ENCODE assay signal across 18 cellular contexts in the genomic region with DNA sequence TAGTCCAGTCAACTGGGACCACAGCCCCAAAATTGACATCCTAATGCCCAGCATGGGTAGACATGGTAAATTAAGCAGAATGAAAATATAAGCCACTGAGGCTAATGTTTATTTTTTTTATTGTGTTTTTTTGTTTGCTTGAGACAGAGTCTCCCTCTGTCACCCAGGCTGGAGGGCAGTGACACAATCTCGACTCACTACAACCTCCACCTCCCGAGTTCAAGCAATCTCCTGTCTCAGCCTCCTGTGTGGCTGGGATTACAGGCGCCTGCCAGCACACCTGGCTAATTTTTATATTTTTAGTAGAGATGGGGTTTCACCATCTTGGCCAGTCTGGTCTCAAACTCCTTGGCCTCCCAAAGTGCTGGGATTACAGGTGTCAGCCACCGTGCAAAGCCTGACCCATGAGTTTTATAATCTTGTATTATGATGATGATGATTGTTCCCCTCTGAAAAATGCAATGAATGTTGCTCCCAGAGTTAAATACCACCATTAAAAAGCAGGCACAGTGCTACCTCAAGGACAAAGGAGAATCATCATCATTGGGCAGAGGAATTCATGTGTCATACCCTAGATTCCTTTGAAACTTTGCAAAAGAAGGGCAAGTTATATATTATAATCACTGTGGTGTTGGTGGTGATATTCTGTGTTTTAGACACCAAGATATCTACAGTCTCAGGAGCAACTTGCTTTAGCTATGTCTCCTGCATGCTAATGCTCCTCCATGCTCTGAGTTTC.
"Had no signal": no experiment of that assay in that cellular context is flagged by ENCODE, and none has a peak within 500 bp of the region (broad histone marks: within the 10 kb centered on the region; RNA-seq: fewer than 3 reads in every experiment).

No MANE protein-coding gene starts in this region.

- H3K36me3 Mint-ChIP-seq: naive thymus-derived CD8-positive, alpha-beta T cell; stimulated activated naive B cell treated with anti-CD40 and anti-IgM and Interleukin-4, amounts not matched to agents 10 μg/mL and 1 μg/mL and 100 μg/mL, for 72 hours had no signal

- H3K27ac ChIP-seq: tibial nerve, vagina had no signal

- H3K4me1 Mint-ChIP-seq: activated CD4-positive, alpha-beta memory T cell treated with anti-CD3 and anti-CD28 coated beads, Interleukin-2, amount 10 ng/mL, durations not matched to agents 7 days and 5 days; naive thymus-derived CD8-positive, alpha-beta T cell; stimulated activated naive B cell treated with anti-CD40 and anti-IgM and Interleukin-4, amounts not matched to agents 10 μg/mL and 1 μg/mL and 100 μg/mL, for 72 hours; T-helper 17 cell had no signal

- H3K9me3 Mint-ChIP-seq: activated CD4-positive, alpha-beta memory T cell treated with anti-CD3 and anti-CD28 coated beads, Interleukin-2, amount 10 ng/mL, durations not matched to agents 7 days and 5 days; activated T-cell treated with anti-CD3 and anti-CD28 coated beads, Interleukin-2, amount 50 U/mL, for 24 hours; dendritic cell treated with granulocyte-macrophage colony-stimulating factor and Interleukin-4, amounts not matched to agents 40 ng/mL and 50 ng/mL, for 4 days; naive thymus-derived CD8-positive, alpha-beta T cell; stimulated activated naive B cell treated with anti-CD40 and anti-IgM and Interleukin-4, amounts not matched to agents 10 μg/mL and 1 μg/mL and 100 μg/mL, for 72 hours had no signal

- H3K36me3 ChIP-seq: adrenal gland, tibial nerve, vagina had no signal

- H3K4me3 Mint-ChIP-seq: activated CD4-positive, alpha-beta memory T cell treated with anti-CD3 and anti-CD28 coated beads, Interleukin-2, amount 10 ng/mL, durations not matched to agents 7 days and 5 days; activated T-cell treated with anti-CD3 and anti-CD28 coated beads, Interleukin-2, amount 50 U/mL, for 24 hours; dendritic cell treated with granulocyte-macrophage colony-stimulating factor and Interleukin-4, amounts not matched to agents 40 ng/mL and 50 ng/mL, for 4 days; naive thymus-derived CD8-positive, alpha-beta T cell; stimulated activated naive B cell treated with anti-CD40 and anti-IgM and Interleukin-4, amounts not matched to agents 10 μg/mL and 1 μg/mL and 100 μg/mL, for 72 hours; T-helper 17 cell had no signal

- H3K27me3 ChIP-seq: adrenal gland, tibial nerve, vagina had no signal

- ATAC-seq: left lobe of liver; naive thymus-derived CD8-positive, alpha-beta T cell; stimulated activated naive B cell treated with anti-CD40 and anti-IgM and Interleukin-4, amounts not matched to agents 10 μg/mL and 1 μg/mL and 100 μg/mL, for 72 hours; T-helper 17 cell had no signal

- DNase-seq: activated CD4-positive, alpha-beta memory T cell treated with anti-CD3 and anti-CD28 coated beads, Interleukin-2, amount 10 ng/mL, durations not matched to agents 7 days and 5 days; activated CD4-positive, alpha-beta T cell treated with anti-CD3 and anti-CD28 coated beads for 4 hours; activated effector memory CD4-positive, alpha-beta T cell treated with Interleukin-2 at 50 U/mL for 16 hours; activated naive CD4-positive, alpha-beta T cell treated with anti-CD3 and anti-CD28 coated beads, Interleukin-2, amount 50 U/mL, for 16 hours; activated T-cell treated with anti-CD3 and anti-CD28 coated beads, Interleukin-2, amount 50 U/mL, for 24 hours; adrenal gland; effector memory CD4-positive, alpha-beta T cell; erythroblast; islet precursor cell; naive thymus-derived CD8-positive, alpha-beta T cell; nucleus accumbens; stimulated activated CD4-positive, alpha-beta T cell treated with anti-CD3 and anti-CD28 coated beads, Interleukin-2, amount 100 ng/mL, for 48 hours; stimulated activated naive B cell treated with anti-CD40 and anti-IgM and Interleukin-4, amounts not matched to agents 10 μg/mL and 1 μg/mL and 100 μg/mL, for 72 hours; T-helper 17 cell had no signal

- H3K27ac Mint-ChIP-seq: activated CD4-positive, alpha-beta memory T cell treated with anti-CD3 and anti-CD28 coated beads, Interleukin-2, amount 10 ng/mL, durations not matched to agents 7 days and 5 days; activated T-cell treated with anti-CD3 and anti-CD28 coated beads, Interleukin-2, amount 50 U/mL, for 24 hours; dendritic cell treated with granulocyte-macrophage colony-stimulating factor and Interleukin-4, amounts not matched to agents 40 ng/mL and 50 ng/mL, for 4 days; naive thymus-derived CD8-positive, alpha-beta T cell; stimulated activated naive B cell treated with anti-CD40 and anti-IgM and Interleukin-4, amounts not matched to agents 10 μg/mL and 1 μg/mL and 100 μg/mL, for 72 hours; T-helper 17 cell had no signal

- H3K27me3 Mint-ChIP-seq: activated CD4-positive, alpha-beta memory T cell treated with anti-CD3 and anti-CD28 coated beads, Interleukin-2, amount 10 ng/mL, durations not matched to agents 7 days and 5 days; dendritic cell treated with granulocyte-macrophage colony-stimulating factor and Interleukin-4, amounts not matched to agents 40 ng/mL and 50 ng/mL, for 4 days; stimulated activated naive B cell treated with anti-CD40 and anti-IgM and Interleukin-4, amounts not matched to agents 10 μg/mL and 1 μg/mL and 100 μg/mL, for 72 hours had no signal

- H3K9me3 ChIP-seq: adrenal gland, tibial nerve, vagina had no signal

- H3K4me3 ChIP-seq: adrenal gland, tibial nerve, vagina had no signal
